26 cellular contexts compared by ENCODE assay signal in the genomic region with DNA sequence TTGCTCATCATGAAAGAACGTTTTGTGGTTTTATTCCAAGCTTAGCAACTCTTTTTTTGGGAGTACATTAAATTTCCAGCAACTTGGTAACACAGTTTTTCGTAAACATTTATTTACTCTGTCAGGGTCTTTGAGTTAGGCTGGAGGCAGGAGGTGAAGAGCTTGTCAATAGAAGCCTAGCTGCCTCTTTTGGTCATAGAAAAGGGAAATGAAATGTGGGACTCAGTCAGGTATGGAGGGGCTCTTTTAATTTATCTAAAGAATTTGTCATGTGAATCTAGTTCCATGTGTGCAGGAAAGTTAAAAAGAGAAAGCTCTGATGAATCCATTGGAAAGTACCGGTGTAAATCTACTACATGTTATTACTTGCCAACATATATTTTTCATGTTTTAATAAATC. TPM values are rescaled to one million over a fixed set of nuclear protein-coding genes. Genes with fewer than 3 reads are reported as not detected.
DNase-seq lines count a peak whose midpoint lies in the region; ATAC-seq and TF ChIP-seq lines count a peak whose summit lies in the region.
"Had no signal": no experiment of that assay in that cellular context is flagged by ENCODE, and none has a peak within 500 bp of the region (broad histone marks: within the 10 kb centered on the region; RNA-seq: fewer than 3 reads in every experiment).

No MANE protein-coding gene starts in this region.

- H3K27ac ChIP-seq in H9 (ENCODE audit: insufficient read length, low read depth, low read length), result no peak overlapping the region
- H3K27ac ChIP-seq: brain microvascular endothelial cell, heart right ventricle, prostate gland, right lobe of liver, spleen, stomach had no signal

- BruUV-seq in MCF 10A (replicated peaks; lab: Mats Ljungman, UMichigan), result no TSS peak

- no peak overlapping the region for H2BK12ac ChIP-seq in H9 (ENCODE audit: insufficient read length, low read depth, low read length)

- no peaks in the 10 kb centered on the region for H3K79me1 ChIP-seq in H9 (ENCODE audit: insufficient read depth, low read depth, low read length, poor library complexity, severe bottlenecking)

- no peak overlapping the region for H2AK5ac ChIP-seq in H9 (ENCODE audit: insufficient read length, low read length)

- TF ChIP-seq CTCF in MCF 10A (IDR thresholded peaks at IDR 0.05; ENCODE audit: unreplicated experiment), result no peak
- no peak for TF ChIP-seq CTCF in H9 (conservative IDR thresholded peaks at IDR 0.05)

- POLR2A ChIA-PET in MCF 10A (lab: Yijun Ruan, JAX), result interaction anchor here (0.7 kb wide), 2 partner anchors 12 to 197 kb away, joined by 3 read pairs; no protein-coding TSS in a partner anchor

- H3K27me3 ChIP-seq in H9 (ENCODE audit: insufficient read depth, low read length), result no peaks in the 10 kb centered on the region
- H3K27me3 ChIP-seq: brain microvascular endothelial cell, heart right ventricle, right lobe of liver, spleen, stomach had no signal

- CTCF ChIA-PET in MCF 10A (lab: Yijun Ruan, JAX), result interaction anchor here (0.7 kb wide), 1 partner anchor 18 kb away, joined by 4 read pairs; no protein-coding TSS in a partner anchor

- no peak overlapping the region for H3K18ac ChIP-seq in H9 (ENCODE audit: insufficient read length, low read depth, low read length)

- H3K23me2 ChIP-seq in H9 (ENCODE audit: insufficient read length, low read depth, low read length, poor library complexity, severe bottlenecking), result no peaks in the 10 kb centered on the region

- no peak overlapping the region for H3K4ac ChIP-seq in H9 (ENCODE audit: low read depth, low read length)

- no peak overlapping the region for H2BK20ac ChIP-seq in H9 (ENCODE audit: low read depth, low read length, poor library complexity, severe bottlenecking)

- no peak overlapping the region for H4K91ac ChIP-seq in H9 (ENCODE audit: insufficient read length, low read depth, low read length)

- no peak overlapping the region for H2BK5ac ChIP-seq in H9 (ENCODE audit: insufficient read length, low read length)

- no peak overlapping the region for H2AFZ ChIP-seq in H9 (ENCODE audit: low read length)

- intact Hi-C loops in MCF 10A (cut with micrococcal nuclease), result no loop called here

- H3K4me3 Mint-ChIP-seq in stimulated activated memory B cell treated with anti-CD40 and anti-IgM and Interleukin-4, amounts not matched to agents 10 μg/mL and 1 μg/mL and 100 μg/mL, for 72 hours, result no peak overlapping the region
- H3K4me3 Mint-ChIP-seq in MCF 10A (ENCODE audit: unreplicated experiment) (no peak overlapping the region), H9 (no peak overlapping the region)
- H3K4me3 Mint-ChIP-seq: activated CD8-positive, alpha-beta T cell treated with anti-CD3 and anti-CD28 coated beads, Interleukin-2, amount 10 ng/mL, durations not matched to agents 7 days and 5 days; CD8-positive, alpha-beta memory T cell; IgD-negative memory B cell; mesothelial cell of epicardium had no signal

- H3K4me1 ChIP-seq in H9 (ENCODE audit: insufficient read depth, low read length), result no peaks in the 10 kb centered on the region
- H3K4me1 ChIP-seq: heart right ventricle, prostate gland, right lobe of liver, spleen, stomach had no signal

- H3K14ac ChIP-seq in H9 (ENCODE audit: insufficient read depth, low read length), result no peak overlapping the region

- WGBS in H9 (ENCODE audit: extremely low coverage, insufficient read length, low lambda C conversion rate), result no CpG with 5 or more reads among the region's 3 CpGs

- no peaks in the 10 kb centered on the region for H3K9me3 Mint-ChIP-seq in stimulated activated memory B cell treated with anti-CD40 and anti-IgM and Interleukin-4, amounts not matched to agents 10 μg/mL and 1 μg/mL and 100 μg/mL, for 72 hours
- H3K9me3 Mint-ChIP-seq in MCF 10A (ENCODE audit: unreplicated experiment), result no peaks in the 10 kb centered on the region
- H3K9me3 Mint-ChIP-seq in H9, result no peaks in the 10 kb centered on the region
- H3K9me3 Mint-ChIP-seq: activated naive CD4-positive, alpha-beta T cell treated with anti-CD3 and anti-CD28 coated beads, Interleukin-2, amount 50 U/mL, for 72 hours; activated T-helper 2 cell treated with anti-CD3 and anti-CD28 coated beads, Interferon-gamma antibody, Interleukin-2, Interleukin-4, amounts not matched to agents 10 μg/mL and 5 μg/mL and 100 μg/mL, durations not matched to agents 14 hours and 24 hours and 36 hours; CD8-positive, alpha-beta memory T cell; IgD-negative memory B cell; mesothelial cell of epicardium had no signal

- H2BK15ac ChIP-seq in H9 (ENCODE audit: low read depth, low read length), result no peak overlapping the region

- ATAC-seq in GM18511 (IDR thresholded peaks at IDR 0.05; ENCODE audit: unreplicated experiment) (peak; percentile 65), HG02759 (IDR thresholded peaks at IDR 0.05; ENCODE audit: unreplicated experiment) (peak; percentile 64), HG03565 (IDR thresholded peaks at IDR 0.05; ENCODE audit: unreplicated experiment) (peak; percentile 47)
- peak; percentile 73 for ATAC-seq in stimulated activated memory B cell treated with anti-CD40 and anti-IgM and Interleukin-4, amounts not matched to agents 10 μg/mL and 1 μg/mL and 100 μg/mL, for 72 hours
- ATAC-seq: activated CD8-positive, alpha-beta T cell treated with anti-CD3 and anti-CD28 coated beads, Interleukin-2, amount 10 ng/mL, durations not matched to agents 7 days and 5 days; activated naive CD4-positive, alpha-beta T cell treated with anti-CD3 and anti-CD28 coated beads, Interleukin-2, amount 50 U/mL, for 72 hours; heart right ventricle; right lobe of liver had no signal

- no peak overlapping the region for H4K5ac ChIP-seq in H9 (ENCODE audit: insufficient read length, low read depth, low read length)

- H2BK120ac ChIP-seq in H9 (ENCODE audit: low read depth, low read length, poor library complexity, severe bottlenecking), result no peak overlapping the region

- peak overlapping the region; percentile 15 for H3K27ac Mint-ChIP-seq in stimulated activated memory B cell treated with anti-CD40 and anti-IgM and Interleukin-4, amounts not matched to agents 10 μg/mL and 1 μg/mL and 100 μg/mL, for 72 hours
- H3K27ac Mint-ChIP-seq in MCF 10A (ENCODE audit: low read depth, unreplicated experiment), result no peak overlapping the region
- H3K27ac Mint-ChIP-seq in H9, result no peak overlapping the region; a peak in 1 of 7 replicates
- H3K27ac Mint-ChIP-seq: activated CD8-positive, alpha-beta T cell treated with anti-CD3 and anti-CD28 coated beads, Interleukin-2, amount 10 ng/mL, durations not matched to agents 7 days and 5 days; activated naive CD4-positive, alpha-beta T cell treated with anti-CD3 and anti-CD28 coated beads, Interleukin-2, amount 50 U/mL, for 72 hours; activated T-helper 2 cell treated with anti-CD3 and anti-CD28 coated beads, Interferon-gamma antibody, Interleukin-2, Interleukin-4, amounts not matched to agents 10 μg/mL and 5 μg/mL and 100 μg/mL, durations not matched to agents 14 hours and 24 hours and 36 hours; IgD-negative memory B cell; mesothelial cell of epicardium had no signal

- H3K27me3 Mint-ChIP-seq in stimulated activated memory B cell treated with anti-CD40 and anti-IgM and Interleukin-4, amounts not matched to agents 10 μg/mL and 1 μg/mL and 100 μg/mL, for 72 hours, result peaks cover 14% of the 10 kb centered on the region
- H3K27me3 Mint-ChIP-seq in MCF 10A (ENCODE audit: insufficient read depth, unreplicated experiment), result no peaks in the 10 kb centered on the region
- H3K27me3 Mint-ChIP-seq in H9 (ENCODE audit: low read depth), result no peaks in the 10 kb centered on the region
- H3K27me3 Mint-ChIP-seq: IgD-negative memory B cell had no signal

- H3K36me3 Mint-ChIP-seq in stimulated activated memory B cell treated with anti-CD40 and anti-IgM and Interleukin-4, amounts not matched to agents 10 μg/mL and 1 μg/mL and 100 μg/mL, for 72 hours, result no peaks in the 10 kb centered on the region
- H3K36me3 Mint-ChIP-seq in MCF 10A (ENCODE audit: insufficient read depth, unreplicated experiment), result no peaks in the 10 kb centered on the region
- no peaks in the 10 kb centered on the region for H3K36me3 Mint-ChIP-seq in H9 (ENCODE audit: insufficient read depth in 1 of 3, low read depth in 3 of 3)
- H3K36me3 Mint-ChIP-seq: activated naive CD4-positive, alpha-beta T cell treated with anti-CD3 and anti-CD28 coated beads, Interleukin-2, amount 50 U/mL, for 72 hours; CD8-positive, alpha-beta memory T cell; IgD-negative memory B cell; mesothelial cell of epicardium had no signal

- no peak overlapping the region for H3K23ac ChIP-seq in H9 (ENCODE audit: insufficient read length, low read depth, low read length)

- H4K8ac ChIP-seq in H9 (replicated peaks; ENCODE audit: insufficient read length, low read depth, low read length), result no peak overlapping the region

- H3K4me2 ChIP-seq in H9 (ENCODE audit: insufficient read depth, insufficient read length, low read length), result no peak overlapping the region

- no peaks in the 10 kb centered on the region for H3K9me3 ChIP-seq in H9 (ENCODE audit: control insufficient read depth, low read depth, low read length)
- H3K9me3 ChIP-seq: heart right ventricle, prostate gland, right lobe of liver, spleen, stomach had no signal

- no peak overlapping the region for H3K56ac ChIP-seq in H9 (ENCODE audit: insufficient read length, low read depth, low read length)

- no peak overlapping the region for H3K9ac ChIP-seq in H9 (ENCODE audit: extremely low read depth, insufficient read length, low read length)

- no peak overlapping the region for H3T11ph ChIP-seq in H9 (ENCODE audit: low read length)

- H3K79me2 ChIP-seq in H9 (ENCODE audit: insufficient read depth, low read length), result no peaks in the 10 kb centered on the region

- H4K20me1 ChIP-seq in H9 (ENCODE audit: control insufficient read depth, insufficient read depth, insufficient read length), result no peaks in the 10 kb centered on the region

- H3K4me1 Mint-ChIP-seq in stimulated activated memory B cell treated with anti-CD40 and anti-IgM and Interleukin-4, amounts not matched to agents 10 μg/mL and 1 μg/mL and 100 μg/mL, for 72 hours, result peaks cover 13% of the 10 kb centered on the region
- H3K4me1 Mint-ChIP-seq in MCF 10A (ENCODE audit: insufficient read depth, unreplicated experiment), result no peaks in the 10 kb centered on the region
- peaks cover 4 to 6% of the 10 kb centered on the region in 2 experiments for H3K4me1 Mint-ChIP-seq in H9
- H3K4me1 Mint-ChIP-seq: mesothelial cell of epicardium had no signal

- DNase-seq in SIG-M5 (lab: John Stamatoyannopoulos, UW) (no peak), MCF 10A (ENCODE audit: unreplicated experiment) (no peak), H9 (no peak)
- DNase-seq: activated CD4-positive, alpha-beta T cell treated with anti-CD3 and anti-CD28 coated beads for 4 hours; activated CD8-positive, alpha-beta T cell treated with anti-CD3 and anti-CD28 coated beads, Interleukin-2, amount 10 ng/mL, durations not matched to agents 7 days and 5 days; activated T-cell treated with anti-CD3 and anti-CD28 coated beads for 4 hours; amygdala; brain microvascular endothelial cell; CD8-positive, alpha-beta memory T cell; heart right ventricle; NCI-H446 treated with DMSO at 0.1 percent for 48 hours; NCI-H82; right lobe of liver; spleen; stimulated activated CD4-positive, alpha-beta T cell treated with anti-CD3 and anti-CD28 coated beads, Interleukin-2, amount 100 ng/mL, for 24 hours; stomach; SW 1271 had no signal

RNA-seq across cellular contexts. Expression of a gene that starts 45.9 kb away (rescaled TPM):
- total RNA-seq in MCF 10A (2022) (11.7 and 14.0 TPM in 2 replicates), H9 (2021) (37.5 and 41.9 TPM in 2 replicates)
